ENCODE assay signal across 21 cellular contexts in genomic region chr11:64632237-64632636, GRCh38. TPM values are rescaled to one million over a fixed set of nuclear protein-coding genes. Genes with fewer than 3 reads are reported as not detected.
DNase-seq lines count a peak whose midpoint lies in the region; ATAC-seq lines count a peak whose summit lies in the region.
"Had no signal": no experiment of that assay in that cellular context is flagged by ENCODE, and none has a peak within 500 bp of the region (broad histone marks: within the 10 kb centered on the region; RNA-seq: fewer than 3 reads in every experiment).

No MANE protein-coding gene starts in this region.

- H3K4me3 ChIP-seq in BLaER1 (0 out of 2 replicates have a peak overlapping the region, but pooled peaks have one; percentile 8), NT2/D1 (ENCODE audit: insufficient read length, low read depth) (no peak overlapping the region)
- H3K4me3 ChIP-seq: A549, HAP-1 had no signal

- peaks cover 78% of the 10 kb centered on the region for H3K4me1 ChIP-seq in BLaER1
- H3K4me1 ChIP-seq in NT2/D1 (ENCODE audit: insufficient read depth, insufficient read length) = peaks cover 14% of the 10 kb centered on the region
- H3K4me1 ChIP-seq: A549, BE2C, Caco-2, HAP-1 had no signal

- H3K4me2 ChIP-seq in BLaER1 = peak overlapping the region; percentile 98
- H3K4me2 ChIP-seq: A549 had no signal

- ATAC-seq in HG03108 (IDR thresholded peaks at IDR 0.05; ENCODE audit: unreplicated experiment) = no peak
- ATAC-seq: A549; CD8-positive, alpha-beta T cell had no signal

- no peaks in the 10 kb centered on the region for H3K27me3 ChIP-seq in BLaER1
- no peaks in the 10 kb centered on the region for H3K27me3 ChIP-seq in NT2/D1 (ENCODE audit: insufficient read depth, insufficient read length)
- H3K27me3 ChIP-seq: BE2C had no signal

- DNase-seq in NT2/D1 (ENCODE audit: low read depth, low spot score) (no peak), occipital lobe (lab: John Stamatoyannopoulos, UW) (peak; percentile 18), NCI-H526 treated with DMSO at 0.1 percent for 48 hours (lab: John Stamatoyannopoulos, UW) (no peak), NCI-H69 (lab: John Stamatoyannopoulos, UW) (no peak)
- DNase-seq: 8988T; ACHN; AML-193; BE2C; Caco-2; CD4-positive, CD25-positive, alpha-beta regulatory T cell; CD8-positive, alpha-beta T cell; DMS153; DND-41; GOT3; HFFc6 had no signal

- H3K27ac ChIP-seq in BLaER1 (no peak overlapping the region), cingulate gyrus (ENCODE audit: low read depth, low read length) (peak overlapping the region; percentile 47)
- H3K27ac ChIP-seq: A549, C4-2B had no signal

- H3K36me3 ChIP-seq in BLaER1 = no peaks in the 10 kb centered on the region
- H3K36me3 ChIP-seq in NT2/D1 (ENCODE audit: insufficient read depth, insufficient read length, low read length) = no peaks in the 10 kb centered on the region
- H3K36me3 ChIP-seq: BE2C, HAP-1 had no signal

- H4K20me1 ChIP-seq in BLaER1 = no peaks in the 10 kb centered on the region

- H3K9ac ChIP-seq in BLaER1 (peak overlapping the region; percentile 21; the same call in 1 of the 2 replicates), NT2/D1 (ENCODE audit: insufficient read length, low read depth) (peak overlapping the region; percentile 28)

- H3K9me3 ChIP-seq in BLaER1 = no peaks in the 10 kb centered on the region
- no peaks in the 10 kb centered on the region for H3K9me3 ChIP-seq in NT2/D1 (ENCODE audit: insufficient read depth, low read length)
- H3K9me3 ChIP-seq: A549, BE2C, Caco-2, HAP-1 had no signal

RNA-seq across cellular contexts. Expression of gene SLC22A12, which starts 41.2 kb away (rescaled TPM):
- not detected for total RNA-seq in occipital lobe
- total RNA-seq: Caco-2; CD4-positive, CD25-positive, alpha-beta regulatory T cell; CD8-positive, alpha-beta T cell; HFFc6 had no signal
